17 cellular contexts compared by ENCODE assay signal in the genomic region with DNA sequence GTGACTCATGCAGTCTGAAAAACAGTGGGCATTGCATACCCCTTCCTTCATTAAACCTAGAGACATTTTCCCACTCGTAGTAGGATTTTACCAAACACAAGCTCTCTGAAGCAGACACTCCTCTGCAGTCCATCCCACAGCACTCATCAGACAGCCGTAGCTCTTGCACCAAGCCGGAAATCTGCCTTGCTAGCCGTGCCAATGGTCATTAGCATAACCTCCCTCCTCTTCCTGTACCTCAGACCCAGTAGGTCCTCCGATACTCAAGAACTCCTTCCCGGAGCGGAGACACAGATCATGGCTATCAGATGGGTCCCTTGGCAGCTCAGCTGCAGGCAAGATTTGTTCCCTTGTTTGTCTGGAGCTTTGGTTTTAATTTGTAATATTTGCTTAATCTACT.
"Had no signal": no experiment of that assay in that cellular context is flagged by ENCODE, and none has a peak within 500 bp of the region (broad histone marks: within the 10 kb centered on the region; RNA-seq: fewer than 3 reads in every experiment).

No MANE protein-coding gene starts in this region.

- H3K9me3 ChIP-seq: adrenal gland, esophagus squamous epithelium, pancreas, sigmoid colon, spleen had no signal

- H3K4me1 ChIP-seq: adrenal gland, esophagus squamous epithelium, pancreas, sigmoid colon, spleen had no signal

- ATAC-seq: activated naive CD4-positive, alpha-beta T cell treated with anti-CD3 and anti-CD28 coated beads, Interleukin-2, amount 50 U/mL, for 72 hours; effector memory CD8-positive, alpha-beta T cell; left colon; stimulated activated memory B cell treated with anti-CD40 and anti-IgM and Interleukin-4, amounts not matched to agents 10 μg/mL and 1 μg/mL and 100 μg/mL, for 72 hours had no signal

- H3K9me3 Mint-ChIP-seq: activated T-helper 1 cell treated with anti-CD3 and anti-CD28 coated beads, Interleukin-12 subunit alpha, Interleukin-12 subunit beta, Interleukin-2, Interleukin-4 antibody, amounts not matched to agents 30 ng/mL and 10 ng/mL and 1 ng/mL, durations not matched to agents 14 hours and 24 hours and 36 hours; stimulated activated memory B cell treated with anti-CD40 and anti-IgM and Interleukin-4, amounts not matched to agents 10 μg/mL and 1 μg/mL and 100 μg/mL, for 72 hours had no signal

- H3K36me3 ChIP-seq: adrenal gland, esophagus squamous epithelium, pancreas, sigmoid colon, spleen, WERI-Rb-1 had no signal

- H3K4me3 Mint-ChIP-seq: activated T-helper 1 cell treated with anti-CD3 and anti-CD28 coated beads, Interleukin-12 subunit alpha, Interleukin-12 subunit beta, Interleukin-2, Interleukin-4 antibody, amounts not matched to agents 30 ng/mL and 10 ng/mL and 1 ng/mL, durations not matched to agents 14 hours and 24 hours and 36 hours; effector memory CD8-positive, alpha-beta T cell; stimulated activated memory B cell treated with anti-CD40 and anti-IgM and Interleukin-4, amounts not matched to agents 10 μg/mL and 1 μg/mL and 100 μg/mL, for 72 hours had no signal

- H3K4me3 ChIP-seq: adrenal gland, esophagus squamous epithelium, pancreas, sigmoid colon, spleen had no signal

- H3K27ac ChIP-seq: adrenal gland, esophagus squamous epithelium, pancreas, sigmoid colon, spleen, WERI-Rb-1 had no signal

- H3K36me3 Mint-ChIP-seq: activated naive CD4-positive, alpha-beta T cell treated with anti-CD3 and anti-CD28 coated beads, Interleukin-2, amount 50 U/mL, for 72 hours; naive B cell; stimulated activated memory B cell treated with anti-CD40 and anti-IgM and Interleukin-4, amounts not matched to agents 10 μg/mL and 1 μg/mL and 100 μg/mL, for 72 hours had no signal

- H3K4me1 Mint-ChIP-seq: naive B cell; stimulated activated memory B cell treated with anti-CD40 and anti-IgM and Interleukin-4, amounts not matched to agents 10 μg/mL and 1 μg/mL and 100 μg/mL, for 72 hours had no signal

- H3K27me3 Mint-ChIP-seq: effector memory CD8-positive, alpha-beta T cell; stimulated activated memory B cell treated with anti-CD40 and anti-IgM and Interleukin-4, amounts not matched to agents 10 μg/mL and 1 μg/mL and 100 μg/mL, for 72 hours had no signal

- H3K27ac Mint-ChIP-seq: activated naive CD4-positive, alpha-beta T cell treated with anti-CD3 and anti-CD28 coated beads, Interleukin-2, amount 50 U/mL, for 72 hours; activated T-helper 1 cell treated with anti-CD3 and anti-CD28 coated beads, Interleukin-12 subunit alpha, Interleukin-12 subunit beta, Interleukin-2, Interleukin-4 antibody, amounts not matched to agents 30 ng/mL and 10 ng/mL and 1 ng/mL, durations not matched to agents 14 hours and 24 hours and 36 hours; effector memory CD8-positive, alpha-beta T cell; naive B cell; stimulated activated memory B cell treated with anti-CD40 and anti-IgM and Interleukin-4, amounts not matched to agents 10 μg/mL and 1 μg/mL and 100 μg/mL, for 72 hours had no signal

- DNase-seq: activated CD4-positive, alpha-beta T cell treated with anti-CD3 and anti-CD28 coated beads, Interleukin-2, amount 50 U/mL, for 4 hours; activated gamma-delta T cell treated with Interleukin-2 at 50 U/mL for 16 hours; dermis blood vessel endothelial cell; effector memory CD8-positive, alpha-beta T cell; esophagus squamous epithelium; left colon; mammary epithelial cell; naive B cell; pancreas; sigmoid colon; spleen; stimulated activated CD4-positive, alpha-beta T cell treated with anti-CD3 and anti-CD28 coated beads, Interleukin-4, amount 100 ng/mL, for 4 hours; WERI-Rb-1 had no signal

- H3K27me3 ChIP-seq: adrenal gland, esophagus squamous epithelium, pancreas, sigmoid colon, spleen had no signal
